In genomic region chr9:129803679-129804065, GRCh38 we compare ENCODE assay signal across 1 cellular context.
TF ChIP-seq lines count a peak whose summit lies in the region.

No MANE protein-coding gene starts in this region.

TF ChIP-seq in K562, 482 proteins besides CTCF, POLR2A, EP300 and RAD21 (continued from another document and continues in another):
- TF ChIP-seq ZBTB40 (IDR thresholded peaks at IDR 0.05) (0 out of 2 replicates have a peak, but pooled peaks have one; percentile 21), ZBTB40 (CRISPR knock-in tag; IDR thresholded peaks at IDR 0.05) (no peak), ZFP1 (CRISPR knock-in tag; IDR thresholded peaks at IDR 0.05) (no peak), HMG20A (CRISPR knock-in tag; conservative IDR thresholded peaks at IDR 0.05) (no peak), SMAD2 (IDR thresholded peaks at IDR 0.05; ENCODE audit: low read depth, low read length) (no peak), TCF7 (IDR thresholded peaks at IDR 0.05; ENCODE audit: borderline replicate concordance) (no peak), SPI1 (IDR thresholded peaks at IDR 0.05; ENCODE audit: borderline replicate concordance, low read depth, low read length) (no peak), CBFA2T2 (conservative IDR thresholded peaks at IDR 0.05) (no peak), HDAC2 (IDR thresholded peaks at IDR 0.05) (peak; percentile 16; the same call in 1 of the 2 replicates), MCM5 (IDR thresholded peaks at IDR 0.05; ENCODE audit: low read depth) (no peak), ZNF551 (CRISPR knock-in tag; IDR thresholded peaks at IDR 0.05) (no peak), BDP1 (IDR thresholded peaks at IDR 0.05; ENCODE audit: insufficient read depth, insufficient read length) (no peak), LEF1 (IDR thresholded peaks at IDR 0.05) (no peak), ZNF282 (CRISPR knock-in tag; IDR thresholded peaks at IDR 0.05) (no peak), PML (IDR thresholded peaks at IDR 0.05; ENCODE audit: low read length) (no peak), BCOR (IDR thresholded peaks at IDR 0.05) (no peak), PCBP2 (IDR thresholded peaks at IDR 0.05; ENCODE audit: low read depth, low read length, poor library complexity, severe bottlenecking) (no peak), SNRNP70 (optimal IDR thresholded peaks at IDR 0.05; ENCODE audit: low read depth, low read length) (no peak), ZBTB17 (CRISPR knock-in tag; IDR thresholded peaks at IDR 0.05) (no peak), NCOR1 (IDR thresholded peaks at IDR 0.05) (no peak), TAF1 (IDR thresholded peaks at IDR 0.05; ENCODE audit: control insufficient read depth, extremely low read depth, insufficient read depth, low read length, severe bottlenecking) (no peak), KDM2B (CRISPR knock-in tag; IDR thresholded peaks at IDR 0.05) (no peak), ZNF277 (CRISPR knock-in tag; IDR thresholded peaks at IDR 0.05; ENCODE audit: borderline replicate concordance) (no peak), CSDE1 (IDR thresholded peaks at IDR 0.05) (no peak), RBM17 (IDR thresholded peaks at IDR 0.05; ENCODE audit: borderline replicate concordance, low read depth, low read length) (no peak), ATF2 (CRISPR knock-in tag; IDR thresholded peaks at IDR 0.05) (no peak), ZNF197 (CRISPR knock-in tag; IDR thresholded peaks at IDR 0.05; ENCODE audit: low read depth) (no peak), TCF3 (CRISPR knock-in tag; IDR thresholded peaks at IDR 0.05) (0 out of 2 replicates have a peak, but pooled peaks have one; percentile 9), DLX4 (CRISPR knock-in tag; IDR thresholded peaks at IDR 0.05) (no peak), CBFB (CRISPR knock-in tag; IDR thresholded peaks at IDR 0.05) (peak; percentile 73; the same call in 1 of the 2 replicates), PHB (CRISPR knock-in tag; IDR thresholded peaks at IDR 0.05) (no peak), E2F1 (CRISPR knock-in tag; IDR thresholded peaks at IDR 0.05) (no peak), FOXM1 (IDR thresholded peaks at IDR 0.05; ENCODE audit: low read depth) (no peak), FOXM1 (CRISPR knock-in tag; IDR thresholded peaks at IDR 0.05; ENCODE audit: low read depth) (no peak), ZC3H4 (CRISPR knock-in tag; IDR thresholded peaks at IDR 0.05; ENCODE audit: borderline replicate concordance) (no peak), NCOA4 (IDR thresholded peaks at IDR 0.05; ENCODE audit: partially characterized antibody) (no peak), BRD9 (IDR thresholded peaks at IDR 0.05; ENCODE audit: low read depth, partially characterized antibody) (no peak), TOE1 (IDR thresholded peaks at IDR 0.05; ENCODE audit: borderline replicate concordance) (no peak), TOE1 (CRISPR knock-in tag; IDR thresholded peaks at IDR 0.05; ENCODE audit: borderline replicate concordance, low read depth) (0 out of 2 replicates have a peak, but pooled peaks have one; percentile 20), ESRRA (IDR thresholded peaks at IDR 0.05; ENCODE audit: borderline replicate concordance, low read depth) (no peak), E2F3 (CRISPR knock-in tag; IDR thresholded peaks at IDR 0.05) (no peak), GABPB1 (CRISPR knock-in tag; IDR thresholded peaks at IDR 0.05) (no peak)
- TF ChIP-seq, protein P1, sequence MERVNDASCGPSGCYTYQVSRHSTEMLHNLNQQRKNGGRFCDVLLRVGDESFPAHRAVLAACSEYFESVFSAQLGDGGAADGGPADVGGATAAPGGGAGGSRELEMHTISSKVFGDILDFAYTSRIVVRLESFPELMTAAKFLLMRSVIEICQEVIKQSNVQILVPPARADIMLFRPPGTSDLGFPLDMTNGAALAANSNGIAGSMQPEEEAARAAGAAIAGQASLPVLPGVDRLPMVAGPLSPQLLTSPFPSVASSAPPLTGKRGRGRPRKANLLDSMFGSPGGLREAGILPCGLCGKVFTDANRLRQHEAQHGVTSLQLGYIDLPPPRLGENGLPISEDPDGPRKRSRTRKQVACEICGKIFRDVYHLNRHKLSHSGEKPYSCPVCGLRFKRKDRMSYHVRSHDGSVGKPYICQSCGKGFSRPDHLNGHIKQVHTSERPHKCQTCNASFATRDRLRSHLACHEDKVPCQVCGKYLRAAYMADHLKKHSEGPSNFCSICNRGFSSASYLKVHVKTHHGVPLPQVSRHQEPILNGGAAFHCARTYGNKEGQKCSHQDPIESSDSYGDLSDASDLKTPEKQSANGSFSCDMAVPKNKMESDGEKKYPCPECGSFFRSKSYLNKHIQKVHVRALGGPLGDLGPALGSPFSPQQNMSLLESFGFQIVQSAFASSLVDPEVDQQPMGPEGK (CRISPR knock-in tag; IDR thresholded peaks at IDR 0.05; ENCODE audit: borderline replicate concordance), result no peak
- TF ChIP-seq, protein P2, sequence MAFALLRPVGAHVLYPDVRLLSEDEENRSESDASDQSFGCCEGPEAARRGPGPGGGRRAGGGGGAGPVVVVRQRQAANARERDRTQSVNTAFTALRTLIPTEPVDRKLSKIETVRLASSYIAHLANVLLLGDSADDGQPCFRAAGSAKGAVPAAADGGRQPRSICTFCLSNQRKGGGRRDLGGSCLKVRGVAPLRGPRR (CRISPR knock-in tag; IDR thresholded peaks at IDR 0.05), result 0 out of 2 replicates have a peak, but pooled peaks have one; percentile 37
- TF ChIP-seq, protein P3, sequence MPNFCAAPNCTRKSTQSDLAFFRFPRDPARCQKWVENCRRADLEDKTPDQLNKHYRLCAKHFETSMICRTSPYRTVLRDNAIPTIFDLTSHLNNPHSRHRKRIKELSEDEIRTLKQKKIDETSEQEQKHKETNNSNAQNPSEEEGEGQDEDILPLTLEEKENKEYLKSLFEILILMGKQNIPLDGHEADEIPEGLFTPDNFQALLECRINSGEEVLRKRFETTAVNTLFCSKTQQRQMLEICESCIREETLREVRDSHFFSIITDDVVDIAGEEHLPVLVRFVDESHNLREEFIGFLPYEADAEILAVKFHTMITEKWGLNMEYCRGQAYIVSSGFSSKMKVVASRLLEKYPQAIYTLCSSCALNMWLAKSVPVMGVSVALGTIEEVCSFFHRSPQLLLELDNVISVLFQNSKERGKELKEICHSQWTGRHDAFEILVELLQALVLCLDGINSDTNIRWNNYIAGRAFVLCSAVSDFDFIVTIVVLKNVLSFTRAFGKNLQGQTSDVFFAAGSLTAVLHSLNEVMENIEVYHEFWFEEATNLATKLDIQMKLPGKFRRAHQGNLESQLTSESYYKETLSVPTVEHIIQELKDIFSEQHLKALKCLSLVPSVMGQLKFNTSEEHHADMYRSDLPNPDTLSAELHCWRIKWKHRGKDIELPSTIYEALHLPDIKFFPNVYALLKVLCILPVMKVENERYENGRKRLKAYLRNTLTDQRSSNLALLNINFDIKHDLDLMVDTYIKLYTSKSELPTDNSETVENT (CRISPR knock-in tag; IDR thresholded peaks at IDR 0.05), result 0 out of 2 replicates have a peak, but pooled peaks have one; percentile 30
- TF ChIP-seq, protein P4, sequence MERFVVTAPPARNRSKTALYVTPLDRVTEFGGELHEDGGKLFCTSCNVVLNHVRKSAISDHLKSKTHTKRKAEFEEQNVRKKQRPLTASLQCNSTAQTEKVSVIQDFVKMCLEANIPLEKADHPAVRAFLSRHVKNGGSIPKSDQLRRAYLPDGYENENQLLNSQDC (CRISPR knock-in tag; IDR thresholded peaks at IDR 0.05), result no peak
- TF ChIP-seq, protein P5, sequence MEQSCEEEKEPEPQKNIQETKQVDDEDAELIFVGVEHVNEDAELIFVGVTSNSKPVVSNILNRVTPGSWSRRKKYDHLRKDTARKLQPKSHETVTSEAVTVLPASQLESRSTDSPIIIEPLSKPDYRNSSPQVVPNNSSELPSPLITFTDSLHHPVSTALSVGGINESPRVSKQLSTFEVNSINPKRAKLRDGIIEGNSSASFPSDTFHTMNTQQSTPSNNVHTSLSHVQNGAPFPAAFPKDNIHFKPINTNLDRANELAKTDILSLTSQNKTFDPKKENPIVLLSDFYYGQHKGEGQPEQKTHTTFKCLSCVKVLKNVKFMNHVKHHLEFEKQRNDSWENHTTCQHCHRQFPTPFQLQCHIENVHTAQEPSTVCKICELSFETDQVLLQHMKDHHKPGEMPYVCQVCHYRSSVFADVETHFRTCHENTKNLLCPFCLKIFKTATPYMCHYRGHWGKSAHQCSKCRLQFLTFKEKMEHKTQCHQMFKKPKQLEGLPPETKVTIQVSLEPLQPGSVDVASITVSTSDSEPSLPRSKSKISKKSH (CRISPR knock-in tag; IDR thresholded peaks at IDR 0.05), result no peak
